ENCODE assay signal across 1 cellular context in genomic region chr2:167140330-167140729, GRCh38.
TF ChIP-seq lines count a peak whose summit lies in the region.

No MANE protein-coding gene starts in this region.

TF ChIP-seq in endothelial cell of umbilical vein, 7 proteins besides CTCF, POLR2A, EP300 and RAD21:
- TF ChIP-seq JUN (IDR thresholded peaks at IDR 0.05; ENCODE audit: borderline replicate concordance, insufficient read depth, insufficient read length, low read depth) (no peak), FOS (IDR thresholded peaks at IDR 0.05; ENCODE audit: borderline replicate concordance, insufficient read depth, low read length) (no peak), MYC (IDR thresholded peaks at IDR 0.05; ENCODE audit: low read depth, low read length) (no peak), EZH2 (IDR thresholded peaks at IDR 0.05; ENCODE audit: borderline replicate concordance, low read depth, low read length, severe bottlenecking) (no peak), GATA2 (IDR thresholded peaks at IDR 0.05; ENCODE audit: insufficient read depth, insufficient read length, low read depth, low read length) (no peak), POLR2AphosphoS5 (IDR thresholded peaks at IDR 0.05; ENCODE audit: insufficient read depth, low read depth, low read length) (no peak), MAX (IDR thresholded peaks at IDR 0.05; ENCODE audit: insufficient read depth, insufficient read length) (no peak)
